11 cellular contexts compared by ENCODE assay signal in the genomic region with DNA sequence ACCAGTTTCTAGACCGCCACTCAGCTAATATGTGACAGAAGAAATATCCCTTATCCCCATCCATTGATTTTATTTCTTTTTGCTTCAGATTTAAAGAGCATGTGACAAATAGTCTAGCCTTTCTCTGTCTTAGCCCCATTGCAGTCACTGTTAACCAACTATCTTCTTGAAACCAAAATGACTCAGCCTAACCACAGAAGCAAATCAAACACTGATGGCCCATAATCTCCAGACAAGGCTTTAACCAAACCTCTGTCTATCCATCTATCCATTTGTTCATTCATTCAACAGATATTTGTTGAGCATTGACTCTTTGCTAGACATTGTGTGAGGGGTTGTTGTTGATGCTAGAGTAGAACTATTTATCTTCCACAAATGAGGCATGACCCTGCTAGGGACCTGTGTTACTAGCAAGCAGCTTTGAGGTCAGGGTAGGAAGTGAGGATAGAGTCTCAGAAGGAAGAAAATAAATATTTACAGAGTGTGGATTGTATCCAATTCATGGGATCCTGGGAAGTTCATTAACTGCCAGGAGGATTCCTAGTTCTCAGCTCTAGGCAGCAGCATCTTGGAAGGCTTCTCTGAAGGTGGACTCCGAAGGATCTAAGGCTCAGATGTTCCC. TPM values are rescaled to one million over a fixed set of nuclear protein-coding genes. Genes with fewer than 3 reads are reported as not detected.
DNase-seq lines count a peak whose midpoint lies in the region; ATAC-seq and TF ChIP-seq lines count a peak whose summit lies in the region.
"Had no signal": no experiment of that assay in that cellular context is flagged by ENCODE, and none has a peak within 500 bp of the region (broad histone marks: within the 10 kb centered on the region; RNA-seq: fewer than 3 reads in every experiment).

No MANE protein-coding gene starts in this region.

- H3K4me1 Mint-ChIP-seq in mesothelial cell of epicardium, result no peaks in the 10 kb centered on the region

- BruUV-seq in PC-3 (replicated peaks; lab: Mats Ljungman, UMichigan), result no TSS peak

- peaks cover 13% of the 10 kb centered on the region for H3K4me1 ChIP-seq in PC-3 (ENCODE audit: insufficient read depth, low read length)

- no peak for TF ChIP-seq CTCF in PC-3 (conservative IDR thresholded peaks at IDR 0.05; ENCODE audit: low read depth, low read length)
- TF ChIP-seq CTCF in mesothelial cell of epicardium (IDR thresholded peaks at IDR 0.05; ENCODE audit: unreplicated experiment), result no peak

- peak overlapping the region; percentile 41 for H3K4me2 ChIP-seq in PC-3 (ENCODE audit: low read length)

- DNase-seq in activated CD4-positive, CD25-positive, alpha-beta regulatory T cell treated with anti-CD3 and anti-CD28 coated beads, Interleukin-2, amount 50 U/mL, for 72 hours, result no peak
- DNase-seq in PC-3 (peak; percentile 40), renal cortical epithelial cell (ENCODE audit: low read depth) (peak; percentile 54), GDM1 (lab: John Stamatoyannopoulos, UW) (no peak), pons (ENCODE audit: low spot score) (no peak), mesothelial cell of epicardium (ENCODE audit: low spot score in 2 of 2, unreplicated experiment in 2 of 2) (no peak)
- DNase-seq: amygdala had no signal

- H2AFZ ChIP-seq in PC-3 (ENCODE audit: low read length), result no peak overlapping the region

- peaks cover 32% of the 10 kb centered on the region for H3K9me3 Mint-ChIP-seq in mesothelial cell of epicardium

- H3K27ac Mint-ChIP-seq in mesothelial cell of epicardium, result no peak overlapping the region

- H3K36me3 Mint-ChIP-seq in mesothelial cell of epicardium, result peaks cover 37% of the 10 kb centered on the region

- peak; percentile 85 to 88 for ATAC-seq in activated CD4-positive, CD25-positive, alpha-beta regulatory T cell treated with anti-CD3 and anti-CD28 coated beads, Interleukin-2, amount 50 U/mL, for 24 hours
- ATAC-seq in HG02798 (IDR thresholded peaks at IDR 0.05; ENCODE audit: poor library complexity, unreplicated experiment) (peak; percentile 93), PC-3 (peak; percentile 53; the same call in 1 of the 2 replicates)
- ATAC-seq: HCT116 had no signal

- no peak overlapping the region for H3K9ac ChIP-seq in PC-3 (ENCODE audit: low read length)

- CTCF ChIA-PET in PC-3 (lab: Charles Lee), result no interaction called here

- H3K27me3 Mint-ChIP-seq in mesothelial cell of epicardium (ENCODE audit: low read depth), result no peaks in the 10 kb centered on the region

- H3K4me3 Mint-ChIP-seq in mesothelial cell of epicardium, result no peak overlapping the region

- intact Hi-C loops in PC-3 (cut with micrococcal nuclease), result no loop called here

- H3K4me3 ChIP-seq in PC-3 (ENCODE audit: low read length), result no peak overlapping the region

- no peaks in the 10 kb centered on the region for H3K27me3 ChIP-seq in PC-3 (ENCODE audit: low read length)

- H3F3A ChIP-seq in PC-3 (ENCODE audit: low read length, unreplicated experiment), result no peaks in the 10 kb centered on the region

- no peaks in the 10 kb centered on the region for H3K9me2 ChIP-seq in PC-3 (replicated peaks; ENCODE audit: low read length)

- POLR2A ChIA-PET in PC-3 (lab: Charles Lee; ENCODE audit: unreplicated experiment), result no interaction called here

- H3K36me3 ChIP-seq in PC-3 (ENCODE audit: low read depth, low read length), result no peaks in the 10 kb centered on the region

- no peaks in the 10 kb centered on the region for H3K79me2 ChIP-seq in PC-3 (ENCODE audit: low read length)

- H4K20me1 ChIP-seq in PC-3 (ENCODE audit: low read length), result no peaks in the 10 kb centered on the region

- no peaks in the 10 kb centered on the region for H3K9me3 ChIP-seq in PC-3 (ENCODE audit: low read length)

- peak overlapping the region; percentile 49 for H3K27ac ChIP-seq in PC-3 (ENCODE audit: low read length)
- H3K27ac ChIP-seq: 22Rv1 had no signal

RNA-seq across cellular contexts. Expression of a gene that starts 22.5 kb away (rescaled TPM):
- total RNA-seq in PC-3 (2014; rRNA removed) (54.8 TPM in 2 replicates), renal cortical epithelial cell (99.3 and 123 TPM in 2 replicates), mesothelial cell of epicardium (60.8 to 63.0 TPM (median 61.6 TPM) in 3 replicates)

RNA-seq across cellular contexts. Expression of a gene that starts 22.8 kb away (rescaled TPM):
- total RNA-seq in PC-3 (2014; rRNA removed) (41.9 and 54.8 TPM in 2 replicates), renal cortical epithelial cell (44.4 and 81.1 TPM in 2 replicates), mesothelial cell of epicardium (23.8 to 25.0 TPM (median 24.2 TPM) in 3 replicates)

RNA-seq across cellular contexts. Expression of a gene that starts 39.8 kb away (rescaled TPM):
- total RNA-seq in PC-3 (2014; rRNA removed), result 914 and 1,023 TPM in 2 replicates
- total RNA-seq in renal cortical epithelial cell, result 807 and 955 TPM in 2 replicates
- 298 to 311 TPM (median 303 TPM) in 3 replicates for total RNA-seq in mesothelial cell of epicardium

RNA-seq across cellular contexts. Expression of a gene that starts 44.6 kb away (rescaled TPM):
- not detected in 2 replicates for total RNA-seq in PC-3 (2014; rRNA removed)
- total RNA-seq in renal cortical epithelial cell, result not detected in 2 replicates
- total RNA-seq in mesothelial cell of epicardium, result 0.07 to 0.42 TPM (median 0.20 TPM) in 3 replicates

RNA-seq across cellular contexts. Expression of a gene that starts 54.7 kb away (rescaled TPM):
- not detected in 2 replicates for total RNA-seq in PC-3 (2014; rRNA removed)
- 0.69 and 5.5 TPM in 2 replicates for total RNA-seq in renal cortical epithelial cell
- total RNA-seq in mesothelial cell of epicardium, result 29.0 to 30.8 TPM (median 29.4 TPM) in 3 replicates

Comparison
In these comparisons a context has a peak if more than half of its experiments do, and no peak if none do; other contexts are left out.
1. DNase-seq: peak in PC-3 (single experiment) and renal cortical epithelial cell (single experiment); none in activated CD4-positive, CD25-positive, alpha-beta regulatory T cell treated with anti-CD3 and anti-CD28 coated beads, Interleukin-2, amount 50 U/mL, for 72 hours (single experiment), GDM1 (single experiment), pons (single experiment) and mesothelial cell of epicardium (0 of 2).
2. Peak in every context shown above with its lines, with median percentiles within 50 percentile points of each other: ATAC-seq.